Comparison of ENCODE assay signal across 23 cellular contexts in the genomic region with DNA sequence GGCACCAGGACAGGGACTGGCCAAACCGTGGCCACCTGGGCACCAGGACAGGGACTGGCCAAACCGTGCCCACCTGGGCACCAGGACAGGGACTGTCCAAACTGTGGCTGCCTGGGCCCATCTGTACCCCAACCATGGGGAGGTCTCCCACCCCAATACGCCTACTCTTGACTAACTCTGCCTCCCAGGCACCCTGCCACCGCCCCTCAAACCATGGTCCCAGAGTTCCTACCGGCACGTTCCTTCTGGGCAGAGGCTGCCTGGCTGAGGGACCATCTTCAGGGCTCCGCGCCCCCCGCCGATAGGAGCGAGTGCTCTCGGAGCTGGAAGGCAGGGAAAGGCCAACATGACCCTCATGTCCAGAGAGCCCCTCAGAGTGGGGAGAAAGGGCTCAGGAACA.
"Had no signal": no experiment of that assay in that cellular context is flagged by ENCODE, and none has a peak within 500 bp of the region (broad histone marks: within the 10 kb centered on the region; RNA-seq: fewer than 3 reads in every experiment).

No MANE protein-coding gene starts in this region.

- H3K4me3 ChIP-seq: colonic mucosa, coronary artery, dorsolateral prefrontal cortex, esophagus muscularis mucosa, esophagus squamous epithelium, gastrocnemius medialis, gastroesophageal sphincter, heart left ventricle, heart right ventricle had no signal

- DNase-seq: colonic mucosa; cortex of kidney; dermis blood vessel endothelial cell; dorsolateral prefrontal cortex; effector CD4-positive, alpha-beta T cell; effector CD8-positive, alpha-beta T cell; effector memory CD4-positive, alpha-beta T cell; effector memory CD8-positive, alpha-beta T cell; endodermal cell; erythroblast; esophagus squamous epithelium; foreskin fibroblast; foreskin keratinocyte; foreskin melanocyte; gastrocnemius medialis; glutamatergic neuron; head of caudate nucleus; heart left ventricle; heart right ventricle had no signal

- H3K9me3 ChIP-seq: colonic mucosa, esophagus muscularis mucosa, esophagus squamous epithelium, gastrocnemius medialis, gastroesophageal sphincter, heart left ventricle, heart right ventricle had no signal

- H3K4me1 ChIP-seq: esophagus muscularis mucosa, foreskin keratinocyte, gastroesophageal sphincter, heart left ventricle, heart right ventricle had no signal

- H3K27ac ChIP-seq: colonic mucosa, coronary artery, dorsolateral prefrontal cortex, epithelial cell of prostate, esophagus muscularis mucosa, esophagus squamous epithelium, foreskin keratinocyte, gastroesophageal sphincter, heart left ventricle, heart right ventricle had no signal

- H3K27me3 ChIP-seq: colonic mucosa, dorsolateral prefrontal cortex, esophagus muscularis mucosa, esophagus squamous epithelium, gastrocnemius medialis, gastroesophageal sphincter, heart left ventricle had no signal

- H3K36me3 ChIP-seq: colonic mucosa had no signal
